In genomic region chr20:396252-396618, GRCh38 we compare ENCODE assay signal across 1 cellular context.
A peak's percentile ranks its signal among the peaks of the same experiment; 100 is the strongest.
TF ChIP-seq lines count a peak whose summit lies in the region.

No MANE protein-coding gene starts in this region.

TF ChIP-seq in HepG2, 621 proteins besides CTCF, POLR2A, EP300 and RAD21 (continued from another document):
- TF ChIP-seq ZNF75D (CRISPR knock-in tag; IDR thresholded peaks at IDR 0.05; ENCODE audit: borderline replicate concordance) (no peak), CBFB (CRISPR knock-in tag; IDR thresholded peaks at IDR 0.05) (no peak), MNT (IDR thresholded peaks at IDR 0.05) (no peak), SNRNP70 (IDR thresholded peaks at IDR 0.05; ENCODE audit: low read depth, low read length) (no peak), REXO4 (CRISPR knock-in tag; IDR thresholded peaks at IDR 0.05; ENCODE audit: borderline replicate concordance) (no peak), ZNF431 (CRISPR knock-in tag; IDR thresholded peaks at IDR 0.05; ENCODE audit: borderline replicate concordance, low read depth) (no peak), SAFB2 (CRISPR knock-in tag; IDR thresholded peaks at IDR 0.05; ENCODE audit: borderline replicate concordance, low read depth) (no peak; the same call in 1 of the 2 replicates), KIAA2018 (CRISPR knock-in tag; IDR thresholded peaks at IDR 0.05; ENCODE audit: borderline replicate concordance) (no peak), ZNF280B (CRISPR knock-in tag; IDR thresholded peaks at IDR 0.05; ENCODE audit: borderline replicate concordance) (peak; percentile 89), ZNF556 (CRISPR knock-in tag; IDR thresholded peaks at IDR 0.05; ENCODE audit: borderline replicate concordance) (no peak), SIN3A (IDR thresholded peaks at IDR 0.05; ENCODE audit: borderline replicate concordance, low read depth, low read length) (no peak), MTF1 (CRISPR knock-in tag; IDR thresholded peaks at IDR 0.05) (no peak), TBX2 (CRISPR knock-in tag; IDR thresholded peaks at IDR 0.05; ENCODE audit: borderline replicate concordance) (no peak), ZNF792 (CRISPR knock-in tag; IDR thresholded peaks at IDR 0.05) (no peak), TAF1 (CRISPR knock-in tag; IDR thresholded peaks at IDR 0.05) (no peak; the same call in 1 of the 2 replicates), U2AF1 (optimal IDR thresholded peaks at IDR 0.05; ENCODE audit: low read depth, low read length) (no peak)
TF ChIP-seq in HepG2: peak in this region for 50.
